8 cellular contexts compared by ENCODE assay signal in the genomic region with DNA sequence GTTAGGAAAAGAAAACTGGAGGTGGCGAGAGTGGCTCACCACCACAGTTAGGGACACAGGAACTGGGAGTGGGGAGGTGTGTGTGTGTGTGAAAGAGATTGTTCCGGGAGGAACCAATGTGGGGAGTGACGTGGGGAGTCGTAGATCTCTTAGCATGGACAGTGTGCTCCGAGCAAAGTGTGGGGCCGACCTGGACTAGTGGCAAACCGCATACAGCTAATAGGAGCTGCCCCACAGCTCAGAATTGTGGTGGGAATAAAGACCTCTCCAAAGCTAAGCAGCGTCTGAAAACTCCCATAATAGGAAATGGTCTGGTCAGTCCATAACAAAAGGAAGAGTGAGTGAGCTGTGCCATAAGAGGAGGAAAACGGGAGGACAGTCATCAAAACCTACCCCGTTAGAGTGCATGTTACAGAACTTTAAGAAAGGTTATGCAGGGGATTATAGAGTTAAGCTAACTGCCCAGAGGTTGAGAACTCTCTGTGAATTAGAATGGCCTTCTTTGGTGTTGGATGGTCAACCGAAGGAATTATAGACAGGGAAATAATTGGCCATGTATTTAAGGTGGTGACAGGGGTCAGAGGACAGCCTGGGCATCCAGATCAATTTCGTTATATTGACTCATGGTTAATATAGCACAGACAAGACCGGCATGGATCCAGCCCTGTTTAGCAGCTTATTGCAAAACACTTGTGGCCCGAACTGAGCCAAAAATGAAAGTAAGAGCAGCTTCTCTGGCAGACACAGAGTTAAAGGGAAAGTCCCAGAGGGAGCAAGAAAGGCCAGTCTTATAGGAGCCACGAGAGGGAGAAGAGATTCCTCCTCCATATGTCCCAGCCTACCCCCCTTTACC. TPM values are rescaled to one million over a fixed set of nuclear protein-coding genes. Genes with fewer than 3 reads are reported as not detected.
DNase-seq lines count a peak whose midpoint lies in the region; ATAC-seq, FAIRE-seq and TF ChIP-seq lines count a peak whose summit lies in the region.

No MANE protein-coding gene starts in this region.

- no peak for TF ChIP-seq CTCF in GM12878 (IDR thresholded peaks at IDR 0.05 in 2 of 3, conservative IDR thresholded peaks at IDR 0.05 in 1 of 3; ENCODE audit: control insufficient read depth in 2 of 3, extremely low read depth in 1 of 3, insufficient read depth in 1 of 3, low read depth in 3 of 3, low read length in 3 of 3)

- in situ Hi-C loops in GM12878 (cut with MboI), result no loop called here

- SMC1A ChIA-PET in GM12878 (lab: Charles Lee; ENCODE audit: uncharacterized antibody, unreplicated experiment), result interaction anchor here (1.0 to 1.6 kb wide), 4 partner anchors 19 to 88 kb away, joined by 3 to 8 read pairs (median 4); no protein-coding TSS in a partner anchor

- ATAC-seq in GM18873 (IDR thresholded peaks at IDR 0.05; ENCODE audit: low FRiP score, unreplicated experiment), result peak; percentile 76
- ATAC-seq in HG03354 (IDR thresholded peaks at IDR 0.05; ENCODE audit: poor library complexity, severe bottlenecking, unreplicated experiment), result peak; percentile 61
- peak; percentile 92 for ATAC-seq in GM12878
- ATAC-seq in naive thymus-derived CD8-positive, alpha-beta T cell, result no peak
- ATAC-seq in GM21825 (IDR thresholded peaks at IDR 0.05; ENCODE audit: unreplicated experiment), result no peak
- no peak for ATAC-seq in HG03175 (IDR thresholded peaks at IDR 0.05; ENCODE audit: unreplicated experiment)

- peaks cover 0 to 10% (median 0%) of the 10 kb centered on the region in 3 donors for H3K36me3 Mint-ChIP-seq in naive thymus-derived CD8-positive, alpha-beta T cell

- no peak overlapping the region for H3K4me3 Mint-ChIP-seq in naive thymus-derived CD8-positive, alpha-beta T cell

- H2AFZ ChIP-seq in GM12878 (ENCODE audit: control insufficient read depth, low read depth, low read length), result peak overlapping the region; percentile 80

- POLR2A ChIA-PET in GM12878 (lab: Charles Lee), result no interaction called here
- POLR2A ChIA-PET in naive thymus-derived CD8-positive, alpha-beta T cell (lab: Charles Lee), result no interaction called here

- no peaks in the 10 kb centered on the region for H3K79me2 ChIP-seq in GM12878 (ENCODE audit: control insufficient read depth, insufficient read depth, low read length)

- H3K4me1 Mint-ChIP-seq in naive thymus-derived CD8-positive, alpha-beta T cell, result no peaks in the 10 kb centered on the region

- H3K27me3 Mint-ChIP-seq in naive thymus-derived CD8-positive, alpha-beta T cell, result peaks cover 7 to 35% (median 14%) of the 10 kb centered on the region in 5 donors

- CTCF ChIA-PET in GM12878 (lab: Yijun Ruan, JAX), result interaction anchor here (1.0 kb wide), 1 partner anchor 108 kb away, joined by 3 read pairs; no protein-coding TSS in a partner anchor

- DNase-seq in GM12878 (ENCODE audit: low read depth, low spot score), result peak; percentile 11
- DNase-seq in renal cortical epithelial cell (ENCODE audit: low read depth), result peak; percentile 65
- no peak for DNase-seq in naive thymus-derived CD8-positive, alpha-beta T cell
- DNase-seq in NCI-H69 (lab: John Stamatoyannopoulos, UW), result no peak

- H3K27ac Mint-ChIP-seq in naive thymus-derived CD8-positive, alpha-beta T cell, result no peak overlapping the region

- H3K4me2 ChIP-seq in GM12878 (ENCODE audit: control insufficient read depth, insufficient read depth), result peak overlapping the region; percentile 64

- no peak for TF ChIP-seq RAD21 in GM12878 (IDR thresholded peaks at IDR 0.05; ENCODE audit: insufficient read depth, low read depth, low read length)

- WGBS in GM12878 (ENCODE audit: insufficient coverage, insufficient replicate concordance, low lambda C conversion rate, missing lambda C conversion rate), result 35% methylated on average over 15 of the region's 15 CpGs

- H3K4me1 ChIP-seq in GM12878 (ENCODE audit: control insufficient read depth, insufficient read depth, low read length), result no peaks in the 10 kb centered on the region; the same call in 1 of the 2 replicates

- no peaks in the 10 kb centered on the region; the same call in 2 of the 3 replicates for H3K9me3 ChIP-seq in GM12878 (replicated peaks; ENCODE audit: control insufficient read depth, insufficient read depth, low read length)

- no peak for TF ChIP-seq POLR2A in GM12878 (IDR thresholded peaks at IDR 0.05; ENCODE audit: low read depth, low read length)

- H3K27me3 ChIP-seq in GM12878 (replicated peaks in 1 of 2; ENCODE audit: control insufficient read depth in 2 of 2, insufficient read depth in 2 of 2, low read length in 1 of 2), result no peaks in the 10 kb centered on the region; a peak in 1 of 4 replicates

- intact Hi-C loops in GM12878 (cut with micrococcal nuclease; ENCODE audit: unreplicated experiment), result no loop called here

- peaks cover 3 to 26% (median 11%) of the 10 kb centered on the region in 9 donors for H3K9me3 Mint-ChIP-seq in naive thymus-derived CD8-positive, alpha-beta T cell

- H3K27ac ChIP-seq in GM12878 (ENCODE audit: control insufficient read depth, insufficient read depth), result no peak overlapping the region

- TF ChIP-seq EP300 in GM12878 (IDR thresholded peaks at IDR 0.05; ENCODE audit: borderline replicate concordance in 1 of 2, control insufficient read depth in 1 of 2, low read depth in 2 of 2, low read length in 2 of 2), result no peak

- peak; percentile 56 for FAIRE-seq in GM12878 (lab: Jason Lieb, UNC)

- peak overlapping the region; percentile 19; the same call in 1 of the 2 replicates for H3K4me3 ChIP-seq in GM12878

- H3K9ac ChIP-seq in GM12878 (ENCODE audit: control insufficient read depth, insufficient read depth, low read length), result 0 out of 2 replicates have a peak overlapping the region, but pooled peaks have one; percentile 20

- H4K20me1 ChIP-seq in GM12878 (ENCODE audit: control insufficient read depth, insufficient read depth), result no peaks in the 10 kb centered on the region

- H3K36me3 ChIP-seq in GM12878 (ENCODE audit: control insufficient read depth in 2 of 2, insufficient read depth in 2 of 2, low read length in 1 of 2), result no peaks in the 10 kb centered on the region

- BruUV-seq in GM12878 (replicated peaks; lab: Mats Ljungman, UMichigan), result no TSS peak

- RAD21 ChIA-PET in GM12878 (lab: Charles Lee; ENCODE audit: unreplicated experiment), result interaction anchor here (1.2 to 1.3 kb wide), 2 partner anchors 81 to 88 kb away, joined by 3 read pairs; no protein-coding TSS in a partner anchor

TF ChIP-seq in GM12878, 131 proteins besides CTCF, POLR2A, EP300 and RAD21 (continues in another document):
- TF ChIP-seq ZNF622 (IDR thresholded peaks at IDR 0.05) (no peak), TCF7 (IDR thresholded peaks at IDR 0.05; ENCODE audit: borderline replicate concordance) (no peak), ZNF24 (IDR thresholded peaks at IDR 0.05) (no peak), EZH2 (IDR thresholded peaks at IDR 0.05; ENCODE audit: borderline replicate concordance, control insufficient read depth, low read depth, low read length) (no peak), IKZF1 (conservative IDR thresholded peaks at IDR 0.05) (no peak), KAT2A (conservative IDR thresholded peaks at IDR 0.05; ENCODE audit: control insufficient read depth, low read depth, low read length) (no peak), RB1 (IDR thresholded peaks at IDR 0.05; ENCODE audit: borderline replicate concordance) (no peak)
- TF ChIP-seq, protein P1, sequence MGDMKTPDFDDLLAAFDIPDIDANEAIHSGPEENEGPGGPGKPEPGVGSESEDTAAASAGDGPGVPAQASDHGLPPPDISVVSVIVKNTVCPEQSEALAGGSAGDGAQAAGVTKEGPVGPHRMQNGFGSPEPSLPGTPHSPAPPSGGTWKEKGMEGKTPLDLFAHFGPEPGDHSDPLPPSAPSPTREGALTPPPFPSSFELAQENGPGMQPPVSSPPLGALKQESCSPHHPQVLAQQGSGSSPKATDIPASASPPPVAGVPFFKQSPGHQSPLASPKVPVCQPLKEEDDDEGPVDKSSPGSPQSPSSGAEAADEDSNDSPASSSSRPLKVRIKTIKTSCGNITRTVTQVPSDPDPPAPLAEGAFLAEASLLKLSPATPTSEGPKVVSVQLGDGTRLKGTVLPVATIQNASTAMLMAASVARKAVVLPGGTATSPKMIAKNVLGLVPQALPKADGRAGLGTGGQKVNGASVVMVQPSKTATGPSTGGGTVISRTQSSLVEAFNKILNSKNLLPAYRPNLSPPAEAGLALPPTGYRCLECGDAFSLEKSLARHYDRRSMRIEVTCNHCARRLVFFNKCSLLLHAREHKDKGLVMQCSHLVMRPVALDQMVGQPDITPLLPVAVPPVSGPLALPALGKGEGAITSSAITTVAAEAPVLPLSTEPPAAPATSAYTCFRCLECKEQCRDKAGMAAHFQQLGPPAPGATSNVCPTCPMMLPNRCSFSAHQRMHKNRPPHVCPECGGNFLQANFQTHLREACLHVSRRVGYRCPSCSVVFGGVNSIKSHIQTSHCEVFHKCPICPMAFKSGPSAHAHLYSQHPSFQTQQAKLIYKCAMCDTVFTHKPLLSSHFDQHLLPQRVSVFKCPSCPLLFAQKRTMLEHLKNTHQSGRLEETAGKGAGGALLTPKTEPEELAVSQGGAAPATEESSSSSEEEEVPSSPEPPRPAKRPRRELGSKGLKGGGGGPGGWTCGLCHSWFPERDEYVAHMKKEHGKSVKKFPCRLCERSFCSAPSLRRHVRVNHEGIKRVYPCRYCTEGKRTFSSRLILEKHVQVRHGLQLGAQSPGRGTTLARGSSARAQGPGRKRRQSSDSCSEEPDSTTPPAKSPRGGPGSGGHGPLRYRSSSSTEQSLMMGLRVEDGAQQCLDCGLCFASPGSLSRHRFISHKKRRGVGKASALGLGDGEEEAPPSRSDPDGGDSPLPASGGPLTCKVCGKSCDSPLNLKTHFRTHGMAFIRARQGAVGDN (IDR thresholded peaks at IDR 0.05), result no peak

RNA-seq across cellular contexts. Expression of a gene that starts 8.9 kb away (rescaled TPM):
- not detected in 2 replicates for total RNA-seq in GM12878 (2013; cell fraction: nucleolus; rRNA removed)
- total RNA-seq in GM12878 (2014; rRNA removed) (not detected in 2 replicates), GM12878 (2014; rRNA removed; fragmentation: Illumina TruSeq; extraction: Trizol) (not detected in 2 replicates), GM12878 (2021) (not detected in 2 replicates), renal cortical epithelial cell (1.4 and 4.9 TPM in 2 replicates)
- polyA plus RNA-seq in GM12878 (2011; ENCODE audit: low read depth), result not detected
- polyA plus RNA-seq in GM12878 (2011; rRNA removed) (not detected in 2 replicates), GM12878 (2014; fragmentation: Illumina TruSeq; extraction: Trizol) (not detected in 2 replicates), GM12878 (2014; fragmentation: Nextera tagmentation; extraction: Ambion mirVana) (not detected), GM12878 (2014; rRNA removed) (not detected in 2 replicates), GM12878 (2016; fragmentation: Nextera tagmentation; extraction: Ambion mirVana) (not detected)
- polyA plus RNA-seq in GM12878 (2011; cell fraction: cytosol; rRNA removed), result not detected in 2 replicates
- polyA plus RNA-seq in GM12878 (2011; cell fraction: nucleus; rRNA removed), result not detected in 2 replicates
- not detected in 2 replicates for polyA plus RNA-seq in GM12878 (2012)
- not detected in 2 replicates for polyA minus RNA-seq in GM12878 (2011; rRNA and poly(A)+ RNA removed)
- not detected in 2 replicates for polyA minus RNA-seq in GM12878 (2011; cell fraction: cytosol; rRNA and poly(A)+ RNA removed)
- not detected in 2 replicates for polyA minus RNA-seq in GM12878 (2011; cell fraction: nucleus; rRNA and poly(A)+ RNA removed)
- total RNA-seq in naive thymus-derived CD8-positive, alpha-beta T cell, result not detected
- not detected for polyA plus RNA-seq in naive thymus-derived CD8-positive, alpha-beta T cell

Comparison
In these comparisons a context has a peak if more than half of its experiments do, and no peak if none do; other contexts are left out.
1. ATAC-seq: peak in GM18873 (single experiment), HG03354 (single experiment) and GM12878 (single experiment); none in naive thymus-derived CD8-positive, alpha-beta T cell (0 of 2), GM21825 (single experiment) and HG03175 (single experiment).
2. DNase-seq: peak in GM12878 (single experiment) and renal cortical epithelial cell (single experiment); none in naive thymus-derived CD8-positive, alpha-beta T cell (0 of 10) and NCI-H69 (single experiment).